Comparison of ENCODE assay signal across 21 cellular contexts in genomic region chr11:69472053-69472765, GRCh38. TPM values are rescaled to one million over a fixed set of nuclear protein-coding genes. Genes with fewer than 3 reads are reported as not detected.
A peak's percentile ranks its signal among the peaks of the same experiment; 100 is the strongest.
DNase-seq lines count a peak whose midpoint lies in the region; ATAC-seq, FAIRE-seq and TF ChIP-seq lines count a peak whose summit lies in the region.
"Had no signal": no experiment of that assay in that cellular context is flagged by ENCODE, and none has a peak within 500 bp of the region (broad histone marks: within the 10 kb centered on the region; RNA-seq: fewer than 3 reads in every experiment).

No MANE protein-coding gene starts in this region.

- H4K5ac ChIP-seq in IMR-90 (ENCODE audit: low read depth, low read length): no peak overlapping the region

- H3K4me2 ChIP-seq in IMR-90 (ENCODE audit: low read depth, low read length) (no peak overlapping the region), HepG2 (ENCODE audit: low read depth, low read length) (no peak overlapping the region)
- H3K4me2 ChIP-seq: KMS-11 had no signal

- no peak for TF ChIP-seq EP300 in HepG2 (IDR thresholded peaks at IDR 0.05; ENCODE audit: low read depth in 2 of 2, low read length in 2 of 2)
- no peak for TF ChIP-seq EP300 in HepG2 (CRISPR knock-in tag; IDR thresholded peaks at IDR 0.05; ENCODE audit: borderline replicate concordance)

- no peak for FAIRE-seq in HepG2 (lab: Jason Lieb, UNC)
- FAIRE-seq: GM19239 had no signal

- TF ChIP-seq CTCF in IMR-90 (conservative IDR thresholded peaks at IDR 0.05; ENCODE audit: low read depth, low read length) (no peak), chondrocyte (IDR thresholded peaks at IDR 0.05) (no peak), HepG2 (CRISPR knock-in tag; IDR thresholded peaks at IDR 0.05) (no peak), testis (IDR thresholded peaks at IDR 0.05) (no peak)

- no peaks in the 10 kb centered on the region for H3K79me2 ChIP-seq in HepG2 (ENCODE audit: insufficient read depth, low read length)

- in situ Hi-C loops in IMR-90 (cut with MboI; ENCODE audit: low sequenced_read_pairs) (no loop called here), HepG2 (cut with HindIII; ENCODE audit: extremely low pct_ligation_motif_present, low pct_unique_long_range_greater_than_20kb) (no loop called here)

- H4K8ac ChIP-seq in IMR-90 (ENCODE audit: low read depth in 2 of 2, low read length in 2 of 2): peak overlapping the region in 1 of 2 experiments; percentile 22; a peak in 1 of 4 replicates

- TF ChIP-seq RAD21 in IMR-90 (IDR thresholded peaks at IDR 0.05; ENCODE audit: low read length) (no peak), HepG2 (CRISPR knock-in tag; IDR thresholded peaks at IDR 0.05) (no peak)

- DNase-seq in IMR-90 (no peak), chondrocyte (ENCODE audit: low spot score) (peak; percentile 55), HepG2 (ENCODE audit: low spot score) (no peak), posterior vena cava (ENCODE audit: low spot score) (peak; percentile 65), DMS114 treated with DMSO at 0.1 percent for 48 hours (lab: John Stamatoyannopoulos, UW; ENCODE audit: unreplicated experiment) (no peak), NCI-H446 treated with DMSO at 0.1 percent for 48 hours (lab: John Stamatoyannopoulos, UW) (no peak), testis (no peak)
- DNase-seq: CD4-positive, CD25-positive, alpha-beta regulatory T cell; DMS79; NCI-H1092 treated with DMSO at 0.1 percent for 48 hours; NCI-H1436 treated with DMSO at 0.1 percent for 48 hours; NCI-H1930; NCI-H510A; NCI-H748 treated with DMSO at 0.1 percent for 48 hours; SJCRH30 had no signal

- no peak overlapping the region for H3K56ac ChIP-seq in IMR-90 (ENCODE audit: extremely low read depth, insufficient read depth, low read length)

- intact Hi-C loops in IMR-90 (cut with micrococcal nuclease): no loop called here
- intact Hi-C loops in HepG2 (cut with micrococcal nuclease; ENCODE audit: unreplicated experiment): no loop called here
- intact Hi-C loops in posterior vena cava (cut with DNase I): loop anchor here in 1 of 2 donors (10.0 kb wide), 1 partner anchor 303 kb away; the partner anchor contains the start of gene FGF4
- intact Hi-C loops in testis (cut with DNase I; ENCODE audit: low total_unique reads): no loop called here

- no peak overlapping the region for H2AK9ac ChIP-seq in IMR-90 (replicated peaks; ENCODE audit: low read depth, low read length, poor library complexity)

- H3K4me1 ChIP-seq in IMR-90 (ENCODE audit: control insufficient read depth, insufficient read depth, low read length) (no peaks in the 10 kb centered on the region), HepG2 (ENCODE audit: insufficient read depth, low read length) (peaks cover 52% of the 10 kb centered on the region), testis (no peaks in the 10 kb centered on the region)
- H3K4me1 ChIP-seq: SJCRH30 had no signal

- H2AFZ ChIP-seq in IMR-90 (replicated peaks; ENCODE audit: low read length, poor library complexity) (no peak overlapping the region), HepG2 (ENCODE audit: low read length) (no peak overlapping the region)

- H3K27me3 ChIP-seq in IMR-90 (ENCODE audit: control insufficient read depth, insufficient read depth, low read length): 0 out of 2 replicates have a peak, but pooled peaks cover 1% of the 10 kb centered on the region
- no peaks in the 10 kb centered on the region for H3K27me3 ChIP-seq in HepG2 (ENCODE audit: control insufficient read depth in 1 of 2, insufficient read depth in 2 of 2, low read length in 2 of 2)
- no peaks in the 10 kb centered on the region for H3K27me3 ChIP-seq in testis
- H3K27me3 ChIP-seq: SJCRH30 had no signal

- 90% methylated on average over 2 of the region's 18 CpGs; no CpG with 5 or more reads in 1 of the 2 experiments for WGBS in IMR-90 (ENCODE audit: extremely low coverage in 2 of 2, insufficient read length in 1 of 2), 2 experiments
- WGBS in HepG2 (ENCODE audit: low lambda C conversion rate): 81% methylated on average over 11 of the region's 18 CpGs
- WGBS in testis, 2 donors: 88 to 91% methylated on average over 9 to 18 of the region's 18 CpGs

- H4K20me1 ChIP-seq in IMR-90 (ENCODE audit: insufficient read depth, low read length) (no peaks in the 10 kb centered on the region), HepG2 (ENCODE audit: insufficient read depth, low read length) (no peaks in the 10 kb centered on the region)

- TF ChIP-seq POLR2A in IMR-90 (IDR thresholded peaks at IDR 0.05; ENCODE audit: low read depth, low read length) (no peak), HepG2 (IDR thresholded peaks at IDR 0.05; ENCODE audit: insufficient read depth in 1 of 2, low read depth in 2 of 2, low read length in 2 of 2) (no peak), testis (IDR thresholded peaks at IDR 0.05) (no peak)

- H3K9ac ChIP-seq in IMR-90 (ENCODE audit: low read depth, low read length): no peak overlapping the region
- H3K9ac ChIP-seq in HepG2 (ENCODE audit: insufficient read depth, low read depth, low read length): no peak overlapping the region
- H3K9ac ChIP-seq: KMS-11 had no signal

- H2AK5ac ChIP-seq in IMR-90 (ENCODE audit: low read depth, low read length): peak overlapping the region; percentile 44; the same call in 1 of the 2 replicates

- H3K4me3 ChIP-seq in IMR-90 (ENCODE audit: insufficient read depth, low read depth, low read length): no peak overlapping the region
- no peak overlapping the region for H3K4me3 ChIP-seq in HepG2 (replicated peaks in 1 of 3; ENCODE audit: insufficient read depth in 1 of 3, low read depth in 2 of 3, low read length in 3 of 3)
- H3K4me3 ChIP-seq in testis: no peak overlapping the region
- H3K4me3 ChIP-seq: SJCRH30 had no signal

- H3K27me3 Mint-ChIP-seq in chondrocyte (ENCODE audit: low read depth): peaks cover 3% of the 10 kb centered on the region
- H3K27me3 Mint-ChIP-seq: CD4-positive, CD25-positive, alpha-beta regulatory T cell had no signal

- H3K27ac ChIP-seq in IMR-90 (ENCODE audit: insufficient read depth, low read length): no peak overlapping the region
- H3K27ac ChIP-seq in HepG2 (ENCODE audit: extremely low read length, insufficient read depth, low read length): no peak overlapping the region
- H3K27ac ChIP-seq in testis: no peak overlapping the region
- H3K27ac ChIP-seq: KMS-11, SJCRH30 had no signal

- no peak overlapping the region for H3K4me3 Mint-ChIP-seq in chondrocyte (ENCODE audit: unreplicated experiment)
- H3K4me3 Mint-ChIP-seq: CD4-positive, CD25-positive, alpha-beta regulatory T cell had no signal

- H3K18ac ChIP-seq in IMR-90 (ENCODE audit: low read depth, low read length): no peak overlapping the region

- peaks cover 2% of the 10 kb centered on the region for H3K36me3 Mint-ChIP-seq in chondrocyte (ENCODE audit: low read depth)
- H3K36me3 Mint-ChIP-seq: CD4-positive, CD25-positive, alpha-beta regulatory T cell had no signal

- dilution Hi-C loops in IMR-90 (cut with HindIII; ENCODE audit: low sequenced_read_pairs, unreplicated experiment): no loop called here

- BruUV-seq in IMR-90 (replicated peaks; lab: Mats Ljungman, UMichigan): no TSS peak
- BruUV-seq in HepG2 (replicated peaks; lab: Mats Ljungman, UMichigan): no TSS peak

- no peaks in the 10 kb centered on the region for H3K79me1 ChIP-seq in IMR-90 (ENCODE audit: low read depth in 1 of 2, low read length in 2 of 2)

- peaks cover 11% of the 10 kb centered on the region for H3K9me3 ChIP-seq in IMR-90 (ENCODE audit: control insufficient read depth, insufficient read depth, low read length)
- H3K9me3 ChIP-seq in HepG2 (ENCODE audit: low read length): peaks cover 12% of the 10 kb centered on the region
- H3K9me3 ChIP-seq in testis: no peaks in the 10 kb centered on the region
- H3K9me3 ChIP-seq: SJCRH30 had no signal

- no peak overlapping the region; the same call in 1 of the 2 replicates for H3K4ac ChIP-seq in IMR-90 (ENCODE audit: low read depth, low read length)

- peaks cover 2% of the 10 kb centered on the region for H3K4me1 Mint-ChIP-seq in chondrocyte (ENCODE audit: low read depth)
- H3K4me1 Mint-ChIP-seq: CD4-positive, CD25-positive, alpha-beta regulatory T cell had no signal

- H3K23ac ChIP-seq in IMR-90 (ENCODE audit: low read depth, low read length): no peak overlapping the region

- H3K14ac ChIP-seq in IMR-90 (replicated peaks; ENCODE audit: low read depth, low read length): no peak overlapping the region

- no peak overlapping the region for H2BK20ac ChIP-seq in IMR-90 (ENCODE audit: low read depth, low read length)

- POLR2A ChIA-PET in IMR-90 (lab: Charles Lee; ENCODE audit: unreplicated experiment): no interaction called here
- POLR2A ChIA-PET in HepG2 (lab: Yijun Ruan, JAX): no interaction called here

- H2BK120ac ChIP-seq in IMR-90 (ENCODE audit: low read depth, low read length): no peak overlapping the region

- H3K9me3 Mint-ChIP-seq in chondrocyte (ENCODE audit: low read depth): peaks cover 3% of the 10 kb centered on the region

- H3K36me3 ChIP-seq in IMR-90 (ENCODE audit: control insufficient read depth, insufficient read depth, low read length) (no peaks in the 10 kb centered on the region), HepG2 (replicated peaks in 1 of 2; ENCODE audit: control insufficient read depth in 1 of 2, insufficient read depth in 2 of 2, low read length in 2 of 2) (no peaks in the 10 kb centered on the region), testis (ENCODE audit: low read depth, missing control alignments) (no peaks in the 10 kb centered on the region)
- H3K36me3 ChIP-seq: SJCRH30 had no signal

- no peak overlapping the region for H4K91ac ChIP-seq in IMR-90 (ENCODE audit: insufficient read depth, low read depth, low read length)

- H2BK15ac ChIP-seq in IMR-90 (ENCODE audit: low read depth, low read length): no peak overlapping the region

- H3K27ac Mint-ChIP-seq in chondrocyte (ENCODE audit: unreplicated experiment): no peak overlapping the region
- H3K27ac Mint-ChIP-seq: CD4-positive, CD25-positive, alpha-beta regulatory T cell had no signal

- ATAC-seq in IMR-90 (ENCODE audit: low read depth) (no peak), HepG2 (no peak)

- CTCF ChIA-PET in IMR-90 (lab: Yijun Ruan, JAX) (no interaction called here), HepG2 (lab: Yijun Ruan, JAX; ENCODE audit: low intra/inter-chr PET ratio, low total read pairs) (no interaction called here)

- no peaks in the 10 kb centered on the region for H3K9me1 ChIP-seq in IMR-90 (ENCODE audit: insufficient read depth, low read length)

- H2BK5ac ChIP-seq in IMR-90 (ENCODE audit: low read depth, low read length, poor library complexity, severe bottlenecking): no peak overlapping the region

RNA-seq across cellular contexts. Expression of gene LINC01488, which starts 9.3 kb away (rescaled TPM):
- total RNA-seq in IMR-90 (2012; rRNA removed) (not detected in 2 replicates), chondrocyte (not detected in 3 replicates), HepG2 (2016; rRNA removed; fragmentation: Illumina TruSeq; extraction: Trizol) (0.14 and 0.58 TPM in 2 replicates), posterior vena cava (not detected), testis (not detected)
- polyA plus RNA-seq in IMR-90 (2012; rRNA removed) (not detected in 2 replicates), HepG2 (2011; rRNA removed) (0.13 and 0.26 TPM in 2 replicates), testis (ENCODE audit: insufficient read depth, low read depth, low replicate concordance) (not detected)
- polyA plus RNA-seq in IMR-90 (2012; cell fraction: cytosol; rRNA removed): not detected in 2 replicates
- not detected in 2 replicates for polyA plus RNA-seq in IMR-90 (2012; cell fraction: nucleus; rRNA removed; ENCODE audit: low replicate concordance)
- total RNA-seq in HepG2 (2016; cell fraction: cytosol; rRNA removed; fragmentation: Illumina TruSeq; extraction: Trizol; ENCODE audit: low read depth): 0.10 and 0.18 TPM in 2 replicates
- 0.09 and 0.74 TPM in 2 replicates for total RNA-seq in HepG2 (2016; cell fraction: insoluble cytoplasmic fraction; rRNA removed; fragmentation: Illumina TruSeq; extraction: Trizol)
- 0.17 and 0.31 TPM in 2 replicates for total RNA-seq in HepG2 (2016; cell fraction: membrane; rRNA removed; fragmentation: Illumina TruSeq; extraction: Trizol)
- 0.47 and 1.4 TPM in 2 replicates for total RNA-seq in HepG2 (2016; cell fraction: nucleus; rRNA removed; fragmentation: Illumina TruSeq; extraction: Trizol)
- 0.11 TPM in 1 of 2 replicates, not detected in the other for polyA plus RNA-seq in HepG2 (2011; cell fraction: cytosol; rRNA removed)
- polyA plus RNA-seq in HepG2 (2011; cell fraction: nucleus; rRNA removed): 0.31 and 1.3 TPM in 2 replicates
- 0.04 TPM in 1 of 2 replicates, not detected in the other for polyA plus RNA-seq in HepG2 (2012)
- polyA plus RNA-seq in HepG2 (2016; cell fraction: cytosol; fragmentation: Illumina TruSeq; extraction: Trizol; ENCODE audit: low read depth): 0.09 and 0.12 TPM in 2 replicates
- 0.21 and 0.39 TPM in 2 replicates for polyA plus RNA-seq in HepG2 (2016; cell fraction: insoluble cytoplasmic fraction; fragmentation: Illumina TruSeq; extraction: Trizol; ENCODE audit: low read depth)
- 0.22 TPM in 2 replicates for polyA plus RNA-seq in HepG2 (2016; cell fraction: membrane; fragmentation: Illumina TruSeq; extraction: Trizol; ENCODE audit: low read depth)
- 1.7 and 3.1 TPM in 2 replicates for polyA plus RNA-seq in HepG2 (2016; cell fraction: nucleus; fragmentation: Illumina TruSeq; extraction: Trizol; ENCODE audit: insufficient read depth, low read depth)
- polyA minus RNA-seq in HepG2 (2011; rRNA and poly(A)+ RNA removed; ENCODE audit: low replicate concordance): 0.16 TPM in 1 of 2 replicates, not detected in the other
- polyA minus RNA-seq in HepG2 (2011; cell fraction: cytosol; rRNA and poly(A)+ RNA removed): not detected in 2 replicates
- 0.12 and 0.39 TPM in 2 replicates for polyA minus RNA-seq in HepG2 (2011; cell fraction: nucleus; rRNA and poly(A)+ RNA removed)
- total RNA-seq: A673; CD4-positive, CD25-positive, alpha-beta regulatory T cell; H4; HT-29; SJCRH30 had no signal
- polyA plus RNA-seq: BJ; CD4-positive, CD25-positive, alpha-beta regulatory T cell had no signal

Comparison
In these comparisons a context has a peak if more than half of its experiments do, and no peak if none do; other contexts are left out.
1. DNase-seq: peak in chondrocyte (single experiment) and posterior vena cava (single experiment); none in IMR-90 (single experiment), HepG2 (single experiment), DMS114 treated with DMSO at 0.1 percent for 48 hours (single experiment), NCI-H446 treated with DMSO at 0.1 percent for 48 hours (single experiment) and testis (single experiment).